ENCODE assay signal across 8 cellular contexts in the genomic region with DNA sequence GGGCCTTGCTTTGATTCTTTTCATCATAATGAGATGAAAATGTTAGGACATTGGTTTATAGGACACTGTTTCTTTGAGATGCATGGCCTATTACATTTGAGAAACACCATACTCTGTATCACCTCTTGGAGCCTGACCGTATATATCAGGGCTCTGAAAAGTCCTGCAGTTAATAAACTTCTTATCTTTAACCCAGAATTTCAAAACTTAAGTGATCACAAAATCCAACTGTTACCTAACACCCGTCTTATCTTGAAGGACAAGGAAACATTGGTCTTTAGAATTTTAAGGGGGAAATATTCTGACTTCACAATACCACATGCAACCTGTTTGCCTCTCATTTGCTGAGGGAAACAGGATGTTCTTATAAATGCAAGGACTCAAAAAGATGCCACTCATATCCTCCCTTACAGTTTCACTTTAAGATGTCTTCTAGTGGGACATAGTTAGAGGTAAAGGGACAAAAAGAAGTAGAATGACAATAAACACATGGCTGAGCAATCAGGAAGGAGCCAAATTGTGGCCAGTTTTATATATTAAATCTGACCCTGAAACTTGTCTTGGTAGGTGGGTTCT.
DNase-seq lines count a peak whose midpoint lies in the region; ATAC-seq, FAIRE-seq and TF ChIP-seq lines count a peak whose summit lies in the region.

No MANE protein-coding gene starts in this region.

- DNase-seq in GM13976 (ENCODE audit: low spot score): peak; percentile 59
- DNase-seq in activated CD4-positive, alpha-beta memory T cell treated with anti-CD3 and anti-CD28 coated beads for 36 hours: no peak
- no peak for DNase-seq in RPMI8226
- no peak for DNase-seq in NK-92 (lab: John Stamatoyannopoulos, UW; ENCODE audit: unreplicated experiment)
- DNase-seq in NCI-H2196 (lab: John Stamatoyannopoulos, UW; ENCODE audit: unreplicated experiment): no peak
- DNase-seq in frontal cortex (ENCODE audit: low spot score in 2 of 2): no peak

- no peaks in the 10 kb centered on the region for H3K9me3 ChIP-seq in parathyroid adenoma (ENCODE audit: control insufficient read depth, low read length)

- H2AFZ ChIP-seq in parathyroid adenoma: no peak overlapping the region

- peaks cover 18% of the 10 kb centered on the region for H3K36me3 Mint-ChIP-seq in activated CD4-positive, alpha-beta memory T cell treated with anti-CD3 and anti-CD28 coated beads for 36 hours

- peak overlapping the region; percentile 45 for H3K27ac ChIP-seq in parathyroid adenoma

- POLR2A ChIA-PET in activated CD4-positive, alpha-beta memory T cell treated with anti-CD3 and anti-CD28 coated beads for 36 hours (lab: Charles Lee): no interaction called here

- H3K27me3 Mint-ChIP-seq in activated CD4-positive, alpha-beta memory T cell treated with anti-CD3 and anti-CD28 coated beads for 36 hours: no peaks in the 10 kb centered on the region

- H3K4me1 Mint-ChIP-seq in activated CD4-positive, alpha-beta memory T cell treated with anti-CD3 and anti-CD28 coated beads for 36 hours (ENCODE audit: low read depth): peaks cover 80% of the 10 kb centered on the region

- no peak for FAIRE-seq in frontal cortex (lab: Jason Lieb, UNC)

- H3K9ac ChIP-seq in parathyroid adenoma: no peak overlapping the region

- intact Hi-C loops in activated CD4-positive, alpha-beta memory T cell treated with anti-CD3 and anti-CD28 coated beads for 36 hours (cut with micrococcal nuclease): loop anchor here (2.0 to 10.0 kb wide), 3 partner anchors 67 to 333 kb away; no protein-coding TSS in a partner anchor

- no peak overlapping the region for H3K4me3 ChIP-seq in parathyroid adenoma (ENCODE audit: low read depth, low read length)

- ATAC-seq in HG02610 (IDR thresholded peaks at IDR 0.05; ENCODE audit: unreplicated experiment): peak; percentile 42

- no peak overlapping the region for H3K4me2 ChIP-seq in parathyroid adenoma (ENCODE audit: low read length)

- peak overlapping the region; percentile 31 for H3K4me3 Mint-ChIP-seq in activated CD4-positive, alpha-beta memory T cell treated with anti-CD3 and anti-CD28 coated beads for 36 hours

- in situ Hi-C loops in GM13976 (cut with MboI; ENCODE audit: low sequenced_read_pairs, unreplicated experiment): no loop called here

- H3K9me3 Mint-ChIP-seq in activated CD4-positive, alpha-beta memory T cell treated with anti-CD3 and anti-CD28 coated beads for 36 hours: no peaks in the 10 kb centered on the region

- no peaks in the 10 kb centered on the region for H3K4me1 ChIP-seq in parathyroid adenoma

- no peaks in the 10 kb centered on the region for H3K27me3 ChIP-seq in parathyroid adenoma (ENCODE audit: control insufficient read depth, insufficient read depth, low read length)

- no peaks in the 10 kb centered on the region for H3K79me2 ChIP-seq in parathyroid adenoma

- no peaks in the 10 kb centered on the region for H3K36me3 ChIP-seq in parathyroid adenoma (ENCODE audit: control insufficient read depth, insufficient read depth, low read length)

- peak overlapping the region; percentile 100 for H3K27ac Mint-ChIP-seq in activated CD4-positive, alpha-beta memory T cell treated with anti-CD3 and anti-CD28 coated beads for 36 hours

- CTCF ChIA-PET in activated CD4-positive, alpha-beta memory T cell treated with anti-CD3 and anti-CD28 coated beads for 36 hours (lab: Charles Lee): interaction anchor here (0.8 to 1.0 kb wide), 3 partner anchors 10 to 334 kb away, joined by 3 read pairs; no protein-coding TSS in a partner anchor

- TF ChIP-seq CTCF in GM13976 (IDR thresholded peaks at IDR 0.05; ENCODE audit: borderline replicate concordance, control extremely low read depth, extremely low read depth, insufficient read depth, missing control alignments): no peak
- TF ChIP-seq CTCF in parathyroid adenoma (IDR thresholded peaks at IDR 0.05): no peak
